22 cellular contexts compared by ENCODE assay signal in genomic region chr2:43872151-43872550, GRCh38. TPM values are rescaled to one million over a fixed set of nuclear protein-coding genes. Genes with fewer than 3 reads are reported as not detected.
DNase-seq lines count a peak whose midpoint lies in the region; ATAC-seq and TF ChIP-seq lines count a peak whose summit lies in the region.
"Had no signal": no experiment of that assay in that cellular context is flagged by ENCODE, and none has a peak within 500 bp of the region (broad histone marks: within the 10 kb centered on the region; RNA-seq: fewer than 3 reads in every experiment).

No MANE protein-coding gene starts in this region.

- no TSS peak for BruUV-seq in A673 (replicated peaks; lab: Mats Ljungman, UMichigan)

- DNase-seq in NCI-H1417 (lab: John Stamatoyannopoulos, UW) (peak in 2 of 3 experiments; percentile 20 to 57), NCI-H1417 treated with DMSO at 0.1 percent for 48 hours (lab: John Stamatoyannopoulos, UW) (no peak), A673 (ENCODE audit: low spot score) (peak; percentile 29), left lobe of liver (ENCODE audit: low spot score) (no peak), foreskin fibroblast (no peak)
- DNase-seq: ACHN; AML-193; BE2C; CD4-positive, alpha-beta T cell; CD8-positive, alpha-beta memory T cell; DMS 273 treated with DMSO at 0.1 percent for 48 hours; DMS79; EL; GDM1; H9; HFFc6 had no signal

- POLR2A ChIA-PET in A673 (lab: Charles Lee; ENCODE audit: low non-redundant PET): no interaction called here

- ATAC-seq in left lobe of liver (peak; percentile 16), HG02763 (IDR thresholded peaks at IDR 0.05; ENCODE audit: unreplicated experiment) (no peak)
- ATAC-seq: GM12878, GM23338 had no signal

- TF ChIP-seq CTCF in A673 (conservative IDR thresholded peaks at IDR 0.05; ENCODE audit: low read depth, low read length) (no peak), foreskin fibroblast (IDR thresholded peaks at IDR 0.05; ENCODE audit: low read depth, low read length) (no peak)

- H3K4me1 ChIP-seq in A673 (ENCODE audit: insufficient read depth, low read length, poor library complexity, severe bottlenecking): no peaks in the 10 kb centered on the region
- H3K4me1 ChIP-seq: BE2C; BLaER1 treated with 17β-estradiol and CSF1 and Interleukin-3, amounts not matched to agents 10 nM and 100 nM had no signal

- H3K4me3 ChIP-seq in A673 (ENCODE audit: low read depth, low read length, poor library complexity, severe bottlenecking): no peak overlapping the region
- H3K4me3 ChIP-seq in foreskin fibroblast (ENCODE audit: low read depth in 1 of 2, low read length in 2 of 2): no peak overlapping the region
- H3K4me3 ChIP-seq: BLaER1 treated with 17β-estradiol and CSF1 and Interleukin-3, amounts not matched to agents 10 nM and 100 nM; GM12878; GM23338 had no signal

- no peaks in the 10 kb centered on the region for H3K36me3 ChIP-seq in A673 (ENCODE audit: insufficient read depth, low read length, poor library complexity, severe bottlenecking)
- H3K36me3 ChIP-seq: BE2C; BLaER1 treated with 17β-estradiol and CSF1 and Interleukin-3, amounts not matched to agents 10 nM and 100 nM had no signal

- no peak overlapping the region for H3K27ac ChIP-seq in A673 (ENCODE audit: low read depth, low read length, poor library complexity, severe bottlenecking)
- H3K27ac ChIP-seq: 22Rv1; BLaER1 treated with 17β-estradiol and CSF1 and Interleukin-3, amounts not matched to agents 10 nM and 100 nM had no signal

- CTCF ChIA-PET in A673 (lab: Charles Lee): no interaction called here

- intact Hi-C loops in A673 (cut with micrococcal nuclease; ENCODE audit: unreplicated experiment): loop anchor here (5.0 to 10.0 kb wide), 3 partner anchors 420 to 1083 kb away; no protein-coding TSS in a partner anchor

- H3K9me3 ChIP-seq in A673 (ENCODE audit: low read depth, low read length, poor library complexity, severe bottlenecking): no peaks in the 10 kb centered on the region
- H3K9me3 ChIP-seq: BE2C; BLaER1 treated with 17β-estradiol and CSF1 and Interleukin-3, amounts not matched to agents 10 nM and 100 nM had no signal

- peaks cover 43% of the 10 kb centered on the region for H3K27me3 ChIP-seq in A673 (replicated peaks; ENCODE audit: insufficient read depth, low read depth, low read length, poor library complexity)
- H3K27me3 ChIP-seq: BLaER1 treated with 17β-estradiol and CSF1 and Interleukin-3, amounts not matched to agents 10 nM and 100 nM had no signal

RNA-seq across cellular contexts. Expression of gene ABCG8, which starts 33.4 kb away (rescaled TPM):
- total RNA-seq in A673 (2021) (not detected in 2 replicates), left lobe of liver (121 TPM)
- total RNA-seq: CD4-positive, alpha-beta T cell; CD8-positive, alpha-beta memory T cell; GM12878; H4; H9; HFFc6 had no signal

RNA-seq across cellular contexts. Expression of gene ABCG5, which starts 33.5 kb away (rescaled TPM):
- total RNA-seq in A673 (2021): not detected in 2 replicates
- 57.0 TPM for total RNA-seq in left lobe of liver
- total RNA-seq: CD4-positive, alpha-beta T cell; CD8-positive, alpha-beta memory T cell; GM12878; GM23338; H4; H9; HFFc6 had no signal

Comparison
In these comparisons a context has a peak if more than half of its experiments do, and no peak if none do; other contexts are left out.
1. DNase-seq: peak in NCI-H1417 (2 of 3) and A673 (single experiment); none in NCI-H1417 treated with DMSO at 0.1 percent for 48 hours (single experiment), left lobe of liver (single experiment) and foreskin fibroblast (0 of 2).
2. RNA of gene ABCG8, which starts 33.4 kb away (total RNA-seq): 121 TPM in left lobe of liver (single experiment); not detected in A673; every median in the first group is over 100 times any median in the second.
3. RNA of gene ABCG5, which starts 33.5 kb away (total RNA-seq): 57.0 TPM in left lobe of liver (single experiment); not detected in A673; every median in the first group is over 10 times any median in the second.